Comparison of ENCODE assay signal across 18 cellular contexts in the genomic region with DNA sequence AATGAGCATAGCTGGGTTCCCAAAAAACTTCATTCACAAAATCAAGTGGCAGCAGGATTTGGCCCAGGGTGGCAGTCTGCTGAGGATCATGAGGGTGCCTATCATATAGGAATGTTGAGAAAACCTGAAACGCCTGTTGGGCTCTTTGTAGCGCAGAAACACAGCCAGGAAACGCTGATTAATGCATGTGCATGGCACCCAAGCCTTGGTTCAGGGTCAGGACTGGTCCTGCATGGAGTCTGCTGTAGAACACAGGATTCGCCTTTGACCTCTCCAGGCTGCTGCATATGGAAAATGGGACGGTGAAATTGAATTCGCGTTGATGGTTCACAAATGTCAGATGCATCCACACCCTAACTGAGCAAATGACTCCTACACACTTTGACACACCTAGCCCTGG.
"Had no signal": no experiment of that assay in that cellular context is flagged by ENCODE, and none has a peak within 500 bp of the region (broad histone marks: within the 10 kb centered on the region; RNA-seq: fewer than 3 reads in every experiment).

No MANE protein-coding gene starts in this region.

- H3K9me3 ChIP-seq: lower lobe of right lung had no signal

- H3K4me3 ChIP-seq: lower lobe of right lung, tibial nerve had no signal

- DNase-seq: activated CD8-positive, alpha-beta T cell treated with anti-CD3 and anti-CD28 coated beads, Interleukin-2, amount 10 ng/mL, durations not matched to agents 7 days and 5 days; activated naive CD4-positive, alpha-beta T cell treated with anti-CD3 and anti-CD28 coated beads, Interleukin-2, amount 10 ng/mL, durations not matched to agents 7 days and 5 days; activated T-cell treated with anti-CD3 and anti-CD28 coated beads for 4 hours; foreskin fibroblast; hypothalamus; kidney glomerular epithelial cell; lower lobe of right lung; naive B cell; SHP77 treated with DMSO at 0.1 percent for 48 hours; stimulated activated CD4-positive, alpha-beta T cell treated with anti-CD3 and anti-CD28 coated beads, Interleukin-4, amount 100 ng/mL, for 24 hours; stimulated activated naive CD4-positive, alpha-beta T cell treated with Interleukin-2 at 50 U/mL for 16 hours; substantia nigra; T-helper 1 cell; T1000 had no signal

- H3K4me1 Mint-ChIP-seq: activated naive CD4-positive, alpha-beta T cell treated with anti-CD3 and anti-CD28 coated beads, Interleukin-2, amount 10 ng/mL, durations not matched to agents 7 days and 5 days; naive B cell had no signal

- H3K27ac ChIP-seq: lower lobe of right lung, tibial nerve, VCaP had no signal

- H3K9me3 Mint-ChIP-seq: activated naive CD4-positive, alpha-beta T cell treated with anti-CD3 and anti-CD28 coated beads, Interleukin-2, amount 10 ng/mL, durations not matched to agents 7 days and 5 days; activated T-helper 2 cell treated with anti-CD3 and anti-CD28 coated beads, Interferon-gamma antibody, Interleukin-2, Interleukin-4, amounts not matched to agents 10 μg/mL and 5 μg/mL and 100 μg/mL, durations not matched to agents 14 hours and 24 hours and 36 hours had no signal

- H3K4me1 ChIP-seq: lower lobe of right lung had no signal

- H3K4me3 Mint-ChIP-seq: activated CD8-positive, alpha-beta T cell treated with anti-CD3 and anti-CD28 coated beads, Interleukin-2, amount 10 ng/mL, durations not matched to agents 7 days and 5 days; activated naive CD4-positive, alpha-beta T cell treated with anti-CD3 and anti-CD28 coated beads, Interleukin-2, amount 10 ng/mL, durations not matched to agents 7 days and 5 days; naive B cell had no signal

- H3K27me3 ChIP-seq: tibial nerve had no signal

- ATAC-seq: activated CD8-positive, alpha-beta T cell treated with anti-CD3 and anti-CD28 coated beads, Interleukin-2, amount 10 ng/mL, durations not matched to agents 7 days and 5 days; lower lobe of right lung; SK-N-SH treated with all-trans-retinoic acid at 6 μM for 48 hours had no signal

- H3K27ac Mint-ChIP-seq: activated CD8-positive, alpha-beta T cell treated with anti-CD3 and anti-CD28 coated beads, Interleukin-2, amount 10 ng/mL, durations not matched to agents 7 days and 5 days; activated naive CD4-positive, alpha-beta T cell treated with anti-CD3 and anti-CD28 coated beads, Interleukin-2, amount 10 ng/mL, durations not matched to agents 7 days and 5 days; activated T-helper 2 cell treated with anti-CD3 and anti-CD28 coated beads, Interferon-gamma antibody, Interleukin-2, Interleukin-4, amounts not matched to agents 10 μg/mL and 5 μg/mL and 100 μg/mL, durations not matched to agents 14 hours and 24 hours and 36 hours; naive B cell had no signal

- H3K36me3 Mint-ChIP-seq: activated naive CD4-positive, alpha-beta T cell treated with anti-CD3 and anti-CD28 coated beads, Interleukin-2, amount 10 ng/mL, durations not matched to agents 7 days and 5 days; naive B cell had no signal

- H3K36me3 ChIP-seq: lower lobe of right lung, tibial nerve had no signal
